In the genomic region with DNA sequence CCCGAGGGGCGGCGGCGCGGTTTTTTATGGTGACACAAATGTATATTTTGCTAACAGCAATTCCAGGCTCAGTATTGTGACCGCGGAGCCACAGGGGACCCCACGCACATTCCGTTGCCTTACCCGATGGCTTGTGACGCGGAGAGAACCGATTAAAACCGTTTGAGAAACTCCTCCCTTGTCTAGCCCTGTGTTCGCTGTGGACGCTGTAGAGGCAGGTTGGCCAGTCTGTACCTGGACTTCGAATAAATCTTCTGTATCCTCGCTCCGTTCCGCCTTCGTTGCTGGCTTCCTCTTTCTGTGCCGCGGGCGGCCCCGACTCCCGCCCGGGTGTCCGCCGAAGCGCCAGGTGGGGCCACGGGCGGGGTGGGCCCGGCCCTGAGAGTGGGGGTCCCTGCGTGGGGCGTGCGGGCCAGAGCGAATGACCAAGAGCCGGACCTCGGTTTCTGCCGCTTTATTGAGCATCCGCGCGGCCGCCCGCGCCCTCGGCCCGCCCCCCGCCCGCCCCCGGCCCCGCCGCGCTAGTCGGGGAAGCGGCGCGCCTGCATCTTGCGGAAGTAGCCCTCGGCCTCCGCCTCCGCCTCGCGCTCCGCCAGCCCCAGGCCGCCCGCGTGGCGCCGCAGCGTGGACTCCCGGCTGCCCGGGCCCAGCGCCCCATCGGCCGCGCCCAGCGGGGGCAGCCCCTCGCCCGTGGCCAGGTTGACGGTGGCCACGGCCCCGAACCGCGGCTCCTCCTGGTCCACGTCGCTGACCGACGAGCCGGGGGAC, we compare ENCODE assay signal across 1 cellular context.
A peak's percentile ranks its signal among the peaks of the same experiment; 100 is the strongest.
TF ChIP-seq lines count a peak whose summit lies in the region.

No MANE protein-coding gene starts in this region.

TF ChIP-seq in neural cell, 6 proteins besides CTCF, POLR2A, EP300 and RAD21 (continued from another document):
- no peak for TF ChIP-seq MXI1 (conservative IDR thresholded peaks at IDR 0.05; ENCODE audit: poor library complexity, severe bottlenecking)
- TF ChIP-seq POLR2AphosphoS5 (IDR thresholded peaks at IDR 0.05) = peak; percentile 12
- no peak for TF ChIP-seq EZH2 (IDR thresholded peaks at IDR 0.05; ENCODE audit: borderline replicate concordance, insufficient read depth, low read length, poor library complexity, severe bottlenecking)
- TF ChIP-seq SMC3 (conservative IDR thresholded peaks at IDR 0.05; ENCODE audit: poor library complexity) = no peak
TF ChIP-seq in neural cell: peak in this region for 1.
